ENCODE assay signal across 1 cellular context in the genomic region with DNA sequence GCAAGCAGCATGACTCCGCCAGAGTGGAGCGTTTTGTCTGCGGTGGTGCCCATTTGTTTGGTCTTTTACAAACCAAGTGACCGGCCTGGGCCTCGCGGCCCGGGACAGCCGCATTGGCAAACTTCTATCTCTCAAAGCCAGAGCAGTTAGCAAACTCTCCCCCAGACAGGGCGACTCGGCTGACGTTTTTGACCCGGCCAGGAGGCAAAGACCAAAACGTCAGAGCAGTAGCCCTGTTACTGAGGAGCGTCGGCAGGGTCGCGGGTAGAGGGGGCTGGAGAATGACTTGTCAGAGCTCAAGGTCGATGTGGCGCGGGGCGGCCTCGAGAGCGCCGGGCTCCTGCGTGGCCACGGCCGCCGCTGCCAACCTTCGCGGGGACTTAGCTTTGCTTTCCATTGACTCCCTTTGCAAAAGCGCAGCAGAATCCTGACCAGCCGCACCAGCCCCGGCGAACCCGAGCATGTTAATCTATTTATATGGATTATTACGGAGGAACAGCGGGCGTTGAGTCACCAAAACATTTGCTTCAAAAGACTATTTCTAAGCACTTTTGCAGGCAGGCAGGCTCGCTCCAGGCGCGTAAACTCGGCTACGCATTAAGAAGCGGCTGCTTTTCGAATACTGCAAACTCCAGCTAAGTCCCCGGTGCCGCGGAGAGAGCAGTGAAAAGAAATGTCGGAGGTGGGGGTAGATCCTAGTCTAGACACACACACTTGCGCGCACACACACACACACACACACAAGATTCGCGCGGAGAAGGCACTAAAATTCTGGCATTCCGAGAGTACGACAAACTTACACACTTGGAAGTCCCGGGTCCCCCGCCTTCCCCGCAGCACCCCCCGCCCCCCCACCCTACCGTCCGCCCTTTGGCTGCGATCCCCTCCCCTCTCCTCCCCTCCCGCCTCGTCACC.
TF ChIP-seq lines count a peak whose summit lies in the region.

No MANE protein-coding gene starts in this region.

TF ChIP-seq in H1, 55 proteins besides CTCF, POLR2A, EP300 and RAD21:
- TF ChIP-seq RNF2 (IDR thresholded peaks at IDR 0.05; ENCODE audit: borderline replicate concordance, low read depth, low read length, missing control alignments, poor library complexity, severe bottlenecking) (peak; percentile 66), KDM4A (IDR thresholded peaks at IDR 0.05; ENCODE audit: low read depth, low read length, severe bottlenecking) (peak; percentile 46), SIN3A (conservative IDR thresholded peaks at IDR 0.05 in 1 of 2, IDR thresholded peaks at IDR 0.05 in 1 of 2; ENCODE audit: low read depth in 1 of 2, low read length in 2 of 2) (0 out of 4 replicates have a peak, but pooled peaks of 1 of the 2 experiments have one; percentile 42), SUZ12 (IDR thresholded peaks at IDR 0.05; ENCODE audit: low read length) (peak; percentile 67), CREB1 (IDR thresholded peaks at IDR 0.05) (peak; percentile 40; the same call in 1 of the 2 replicates), EZH2 (IDR thresholded peaks at IDR 0.05; ENCODE audit: low read depth, low read length, severe bottlenecking) (peak; percentile 66), RBBP5 (IDR thresholded peaks at IDR 0.05; ENCODE audit: borderline replicate concordance, low read depth, low read length) (no peak), HDAC6 (IDR thresholded peaks at IDR 0.05; ENCODE audit: low read depth, low read length) (no peak)
